In the genomic region with DNA sequence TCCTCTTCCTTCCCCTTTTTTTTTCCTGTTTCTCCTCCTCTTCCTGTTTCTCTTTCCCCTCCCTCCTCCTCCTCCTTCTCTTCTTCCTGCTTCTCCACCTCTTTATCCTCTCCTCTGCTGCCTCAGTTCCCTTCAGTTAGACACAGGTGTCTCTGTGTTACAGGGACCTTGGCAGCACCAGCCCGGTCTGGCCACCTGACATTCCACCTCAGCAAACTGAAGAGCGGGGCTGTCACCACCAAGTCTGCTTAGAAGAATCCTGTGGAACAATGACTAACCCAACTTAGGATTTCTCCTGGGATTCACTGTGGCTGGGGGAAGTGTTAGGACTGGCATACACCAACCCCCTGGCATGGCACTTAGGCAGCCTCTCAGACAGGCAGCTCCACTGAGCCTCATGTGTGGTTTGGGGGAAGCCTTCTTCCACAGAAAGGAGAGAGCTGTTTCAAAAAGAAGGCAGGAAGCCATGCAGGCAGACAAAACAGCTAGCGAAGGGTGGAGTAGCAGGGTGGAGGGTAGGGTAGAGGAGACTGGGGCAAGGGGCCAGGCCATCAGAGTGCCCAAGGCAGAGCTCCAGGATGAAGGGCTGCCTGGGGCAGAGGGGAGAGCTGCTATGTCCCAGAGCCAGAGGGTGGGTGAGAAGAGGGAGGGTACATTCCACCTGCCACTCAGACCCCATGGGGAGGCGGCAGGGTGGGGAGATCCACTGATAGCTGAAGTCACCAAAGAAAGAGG, we compare ENCODE assay signal across 24 cellular contexts. TPM values are rescaled to one million over a fixed set of nuclear protein-coding genes. Genes with fewer than 3 reads are reported as not detected.
A peak's percentile ranks its signal among the peaks of the same experiment; 100 is the strongest.
DNase-seq lines count a peak whose midpoint lies in the region; ATAC-seq lines count a peak whose summit lies in the region.
"Had no signal": no experiment of that assay in that cellular context is flagged by ENCODE, and none has a peak within 500 bp of the region (broad histone marks: within the 10 kb centered on the region; RNA-seq: fewer than 3 reads in every experiment).

No MANE protein-coding gene starts in this region.

- H3K9me3 Mint-ChIP-seq in activated CD4-positive, alpha-beta T cell treated with anti-CD3 and anti-CD28 coated beads for 36 hours (ENCODE audit: low read depth): no peaks in the 10 kb centered on the region
- H3K9me3 Mint-ChIP-seq in CD4-positive, CD25-positive, alpha-beta regulatory T cell: no peaks in the 10 kb centered on the region
- H3K9me3 Mint-ChIP-seq in activated T-helper 1 cell treated with anti-CD3 and anti-CD28 coated beads, Interleukin-12 subunit alpha, Interleukin-12 subunit beta, Interleukin-2, Interleukin-4 antibody, amounts not matched to agents 30 ng/mL and 10 ng/mL and 1 ng/mL, durations not matched to agents 14 hours and 24 hours and 36 hours: no peaks in the 10 kb centered on the region
- H3K9me3 Mint-ChIP-seq: natural killer cell had no signal

- H3K36me3 Mint-ChIP-seq in activated CD4-positive, alpha-beta T cell treated with anti-CD3 and anti-CD28 coated beads for 36 hours (ENCODE audit: low read depth): no peaks in the 10 kb centered on the region
- H3K36me3 Mint-ChIP-seq in CD4-positive, CD25-positive, alpha-beta regulatory T cell: no peaks in the 10 kb centered on the region
- H3K36me3 Mint-ChIP-seq in activated T-helper 1 cell treated with anti-CD3 and anti-CD28 coated beads, Interleukin-12 subunit alpha, Interleukin-12 subunit beta, Interleukin-2, Interleukin-4 antibody, amounts not matched to agents 30 ng/mL and 10 ng/mL and 1 ng/mL, durations not matched to agents 14 hours and 24 hours and 36 hours (ENCODE audit: low read depth): no peaks in the 10 kb centered on the region
- H3K36me3 Mint-ChIP-seq: natural killer cell had no signal

- CTCF ChIA-PET in activated CD4-positive, alpha-beta T cell treated with anti-CD3 and anti-CD28 coated beads for 36 hours (lab: Charles Lee): interaction anchor here (0.6 to 0.8 kb wide), 3 partner anchors 12 to 78 kb away, joined by 3 to 4 read pairs (median 4); no protein-coding TSS in a partner anchor

- no peak overlapping the region for H3K4me3 ChIP-seq in CD4-positive, CD25-positive, alpha-beta regulatory T cell (ENCODE audit: low read depth, low read length)
- H3K4me3 ChIP-seq: cardiac muscle cell had no signal

- H3K27ac Mint-ChIP-seq in activated CD4-positive, alpha-beta T cell treated with anti-CD3 and anti-CD28 coated beads for 36 hours: peak overlapping the region; percentile 15
- H3K27ac Mint-ChIP-seq in CD4-positive, CD25-positive, alpha-beta regulatory T cell: peak overlapping the region; percentile 2 to 76 (median 76)
- peak overlapping the region; percentile 37 for H3K27ac Mint-ChIP-seq in activated T-helper 1 cell treated with anti-CD3 and anti-CD28 coated beads, Interleukin-12 subunit alpha, Interleukin-12 subunit beta, Interleukin-2, Interleukin-4 antibody, amounts not matched to agents 30 ng/mL and 10 ng/mL and 1 ng/mL, durations not matched to agents 14 hours and 24 hours and 36 hours
- H3K27ac Mint-ChIP-seq: natural killer cell had no signal

- H3K9me3 ChIP-seq in CD4-positive, CD25-positive, alpha-beta regulatory T cell (ENCODE audit: control insufficient read depth in 2 of 2, low read length in 2 of 2): no peaks in the 10 kb centered on the region

- H3K4me3 Mint-ChIP-seq in activated CD4-positive, alpha-beta T cell treated with anti-CD3 and anti-CD28 coated beads for 36 hours: no peak overlapping the region
- peak overlapping the region in 1 of 4 donors; percentile 62 for H3K4me3 Mint-ChIP-seq in CD4-positive, CD25-positive, alpha-beta regulatory T cell
- H3K4me3 Mint-ChIP-seq in activated T-helper 1 cell treated with anti-CD3 and anti-CD28 coated beads, Interleukin-12 subunit alpha, Interleukin-12 subunit beta, Interleukin-2, Interleukin-4 antibody, amounts not matched to agents 30 ng/mL and 10 ng/mL and 1 ng/mL, durations not matched to agents 14 hours and 24 hours and 36 hours: no peak overlapping the region
- H3K4me3 Mint-ChIP-seq: natural killer cell had no signal

- H3K27me3 ChIP-seq in CD4-positive, CD25-positive, alpha-beta regulatory T cell (ENCODE audit: control insufficient read depth, insufficient read depth, low read length): no peaks in the 10 kb centered on the region
- H3K27me3 ChIP-seq: cardiac muscle cell had no signal

- peak; percentile 26 for ATAC-seq in activated CD4-positive, alpha-beta T cell treated with anti-CD3 and anti-CD28 coated beads for 36 hours
- peak in 1 of 2 donors; percentile 24 for ATAC-seq in CD4-positive, CD25-positive, alpha-beta regulatory T cell (ENCODE audit: low read depth in 2 of 2)
- no peak for ATAC-seq in HG03378 (IDR thresholded peaks at IDR 0.05; ENCODE audit: unreplicated experiment)
- ATAC-seq: HCT116, natural killer cell had no signal

- H3K27ac ChIP-seq in CD4-positive, CD25-positive, alpha-beta regulatory T cell (ENCODE audit: insufficient read depth, low read length, poor library complexity, severe bottlenecking): no peak overlapping the region
- H3K27ac ChIP-seq: cardiac muscle cell, foreskin keratinocyte had no signal

- intact Hi-C loops in activated CD4-positive, alpha-beta T cell treated with anti-CD3 and anti-CD28 coated beads for 36 hours (cut with DNase I, micrococcal nuclease): no loop called here
- intact Hi-C loops in activated T-helper 1 cell treated with anti-CD3 and anti-CD28 coated beads, Interleukin-12 subunit alpha, Interleukin-12 subunit beta, Interleukin-2, Interleukin-4 antibody, amounts not matched to agents 30 ng/mL and 10 ng/mL and 1 ng/mL, durations not matched to agents 14 hours and 24 hours and 36 hours (cut with micrococcal nuclease): no loop called here

- H3K27me3 Mint-ChIP-seq in activated CD4-positive, alpha-beta T cell treated with anti-CD3 and anti-CD28 coated beads for 36 hours: no peaks in the 10 kb centered on the region
- H3K27me3 Mint-ChIP-seq in CD4-positive, CD25-positive, alpha-beta regulatory T cell: no peaks in the 10 kb centered on the region
- peaks cover 3% of the 10 kb centered on the region for H3K27me3 Mint-ChIP-seq in activated T-helper 1 cell treated with anti-CD3 and anti-CD28 coated beads, Interleukin-12 subunit alpha, Interleukin-12 subunit beta, Interleukin-2, Interleukin-4 antibody, amounts not matched to agents 30 ng/mL and 10 ng/mL and 1 ng/mL, durations not matched to agents 14 hours and 24 hours and 36 hours (ENCODE audit: insufficient read depth)

- H3K4me1 Mint-ChIP-seq in activated CD4-positive, alpha-beta T cell treated with anti-CD3 and anti-CD28 coated beads for 36 hours: peaks cover 29% of the 10 kb centered on the region
- peaks cover 0 to 28% (median 9%) of the 10 kb centered on the region in 4 donors for H3K4me1 Mint-ChIP-seq in CD4-positive, CD25-positive, alpha-beta regulatory T cell
- H3K4me1 Mint-ChIP-seq in activated T-helper 1 cell treated with anti-CD3 and anti-CD28 coated beads, Interleukin-12 subunit alpha, Interleukin-12 subunit beta, Interleukin-2, Interleukin-4 antibody, amounts not matched to agents 30 ng/mL and 10 ng/mL and 1 ng/mL, durations not matched to agents 14 hours and 24 hours and 36 hours (ENCODE audit: low read depth): peaks cover 18% of the 10 kb centered on the region

- H3K36me3 ChIP-seq in CD4-positive, CD25-positive, alpha-beta regulatory T cell (ENCODE audit: control insufficient read depth, insufficient read depth, low read length): no peaks in the 10 kb centered on the region
- H3K36me3 ChIP-seq: cardiac muscle cell had no signal

- DNase-seq in activated CD4-positive, alpha-beta T cell treated with anti-CD3 and anti-CD28 coated beads for 36 hours: no peak
- DNase-seq in activated CD4-positive, alpha-beta T cell treated with anti-CD3 and anti-CD28 coated beads, Interleukin-2, amount 50 U/mL, for 48 hours: no peak
- DNase-seq in CD4-positive, CD25-positive, alpha-beta regulatory T cell: no peak
- DNase-seq in activated T-helper 1 cell treated with anti-CD3 and anti-CD28 coated beads, Interleukin-12 subunit alpha, Interleukin-12 subunit beta, Interleukin-2, Interleukin-4 antibody, amounts not matched to agents 30 ng/mL and 10 ng/mL and 1 ng/mL, durations not matched to agents 14 hours and 24 hours and 36 hours (ENCODE audit: low spot score): no peak
- DNase-seq in mesenteric fat pad (ENCODE audit: low spot score) (peak; percentile 49), NCI-H82 treated with DMSO at 0.1 percent for 48 hours (lab: John Stamatoyannopoulos, UW; ENCODE audit: unreplicated experiment) (no peak)
- no peak for DNase-seq in stimulated activated CD8-positive, alpha-beta memory T cell treated with anti-CD3 and anti-CD28 coated beads, Interleukin-4, amount 100 ng/mL, for 48 hours
- DNase-seq: activated CD4-positive, CD25-positive, alpha-beta regulatory T cell treated with anti-CD3 and anti-CD28 coated beads, Interleukin-2, amount 50 U/mL, for 72 hours; DMS 273 treated with DMSO at 0.1 percent for 48 hours; kidney; natural killer cell; NCI-H1694; NCI-H2227 treated with DMSO at 0.1 percent for 48 hours; NCI-H82; T-helper 9 cell had no signal

- POLR2A ChIA-PET in activated CD4-positive, alpha-beta T cell treated with anti-CD3 and anti-CD28 coated beads for 36 hours (lab: Charles Lee): no interaction called here

- peaks cover 5% of the 10 kb centered on the region for H3K4me1 ChIP-seq in CD4-positive, CD25-positive, alpha-beta regulatory T cell (ENCODE audit: control insufficient read depth, insufficient read depth, low read length, poor library complexity, severe bottlenecking)
- H3K4me1 ChIP-seq: foreskin keratinocyte had no signal

RNA-seq across cellular contexts. Expression of a gene that starts 13.2 kb away (rescaled TPM):
- total RNA-seq in activated CD4-positive, alpha-beta T cell treated with anti-CD3 and anti-CD28 coated beads for 36 hours: under 1 TPM; 0.30 to 0.32 TPM
- total RNA-seq in CD4-positive, CD25-positive, alpha-beta regulatory T cell: not detected
- not detected for polyA plus RNA-seq in CD4-positive, CD25-positive, alpha-beta regulatory T cell
- total RNA-seq in activated T-helper 1 cell treated with anti-CD3 and anti-CD28 coated beads, Interleukin-12 subunit alpha, Interleukin-12 subunit beta, Interleukin-2, Interleukin-4 antibody, amounts not matched to agents 30 ng/mL and 10 ng/mL and 1 ng/mL, durations not matched to agents 14 hours and 24 hours and 36 hours: 0.27 and 0.34 TPM in 2 replicates
- 0.26 TPM for total RNA-seq in mesenteric fat pad
- total RNA-seq: A172, epithelial cell of proximal tubule, foreskin keratinocyte, MCF 10A, natural killer cell, SK-MEL-5 had no signal
- polyA plus RNA-seq: BJ, foreskin keratinocyte had no signal

RNA-seq across cellular contexts. Expression of a gene that starts 35.5 kb away (rescaled TPM):
- total RNA-seq in activated CD4-positive, alpha-beta T cell treated with anti-CD3 and anti-CD28 coated beads for 36 hours: not detected
- not detected for total RNA-seq in CD4-positive, CD25-positive, alpha-beta regulatory T cell
- polyA plus RNA-seq in CD4-positive, CD25-positive, alpha-beta regulatory T cell: not detected
- not detected in 2 replicates for total RNA-seq in activated T-helper 1 cell treated with anti-CD3 and anti-CD28 coated beads, Interleukin-12 subunit alpha, Interleukin-12 subunit beta, Interleukin-2, Interleukin-4 antibody, amounts not matched to agents 30 ng/mL and 10 ng/mL and 1 ng/mL, durations not matched to agents 14 hours and 24 hours and 36 hours
- not detected for total RNA-seq in mesenteric fat pad
- total RNA-seq: A172, epithelial cell of proximal tubule, foreskin keratinocyte, kidney, MCF 10A, natural killer cell, SK-MEL-5 had no signal
- polyA plus RNA-seq: BJ, foreskin keratinocyte had no signal

Comparison
In these comparisons a context has a peak if more than half of its experiments do, and no peak if none do; other contexts are left out.
1. H3K27ac Mint-ChIP-seq: peak in every context shown above with its lines; median percentile 76 in CD4-positive, CD25-positive, alpha-beta regulatory T cell; 37 in activated T-helper 1 cell treated with anti-CD3 and anti-CD28 coated beads, Interleukin-12 subunit alpha, Interleukin-12 subunit beta, Interleukin-2, Interleukin-4 antibody, amounts not matched to agents 30 ng/mL and 10 ng/mL and 1 ng/mL, durations not matched to agents 14 hours and 24 hours and 36 hours; 15 in activated CD4-positive, alpha-beta T cell treated with anti-CD3 and anti-CD28 coated beads for 36 hours.